13 cellular contexts compared by ENCODE assay signal in genomic region chr7:30804078-30804661, GRCh38. TPM values are rescaled to one million over a fixed set of nuclear protein-coding genes. Genes with fewer than 3 reads are reported as not detected.
DNase-seq lines count a peak whose midpoint lies in the region; ATAC-seq, FAIRE-seq and TF ChIP-seq lines count a peak whose summit lies in the region.
"Had no signal": no experiment of that assay in that cellular context is flagged by ENCODE, and none has a peak within 500 bp of the region (broad histone marks: within the 10 kb centered on the region; RNA-seq: fewer than 3 reads in every experiment).

No MANE protein-coding gene starts in this region.

- FAIRE-seq in astrocyte (lab: Jason Lieb, UNC) = peak; percentile 93

- intact Hi-C loops in activated CD4-positive, alpha-beta T cell treated with anti-CD3 and anti-CD28 coated beads for 36 hours (cut with DNase I, micrococcal nuclease) = no loop called here
- intact Hi-C loops in head of caudate nucleus (cut with DNase I) = loop anchor here (5.0 to 10.0 kb wide), 2 partner anchors 171 to 318 kb away; no protein-coding TSS in a partner anchor

- H4K20me1 ChIP-seq in astrocyte (ENCODE audit: insufficient read depth, low read length) = peaks cover 18% of the 10 kb centered on the region

- ATAC-seq in upper lobe of left lung (ENCODE audit: low FRiP score in 2 of 2) = no peak
- ATAC-seq in activated CD4-positive, alpha-beta T cell treated with anti-CD3 and anti-CD28 coated beads for 36 hours = no peak

- no peaks in the 10 kb centered on the region for H3K79me2 ChIP-seq in astrocyte (ENCODE audit: insufficient read depth, low read length)

- TF ChIP-seq POLR2A in upper lobe of left lung (IDR thresholded peaks at IDR 0.05) = no peak

- H3K36me3 ChIP-seq in astrocyte (ENCODE audit: insufficient read depth, low read length) = no peaks in the 10 kb centered on the region
- H3K36me3 ChIP-seq in upper lobe of left lung = peaks cover 0 to under 1% (median 0%) of the 10 kb centered on the region in 4 donors
- H3K36me3 ChIP-seq: prostate gland, transverse colon had no signal

- no peak overlapping the region for H3K4me3 ChIP-seq in HFF-Myc (replicated peaks; ENCODE audit: low read depth, low read length)
- no peak overlapping the region for H3K4me3 ChIP-seq in astrocyte (ENCODE audit: insufficient read depth, low read depth, low read length)
- H3K4me3 ChIP-seq in upper lobe of left lung = no peak overlapping the region
- H3K4me3 ChIP-seq: prostate gland, transverse colon had no signal

- H3K9me3 ChIP-seq in astrocyte (ENCODE audit: insufficient read depth, low read depth, low read length) (no peaks in the 10 kb centered on the region), upper lobe of left lung (no peaks in the 10 kb centered on the region)
- H3K9me3 ChIP-seq: prostate gland, transverse colon had no signal

- H2AFZ ChIP-seq in astrocyte (ENCODE audit: low read depth, low read length) = no peak overlapping the region

- no peak for TF ChIP-seq CTCF in HFF-Myc (IDR thresholded peaks at IDR 0.05; ENCODE audit: low read depth, low read length, missing control alignments)
- no peak for TF ChIP-seq CTCF in astrocyte (IDR thresholded peaks at IDR 0.05; ENCODE audit: insufficient read depth, low read depth, low read length)
- no peak for TF ChIP-seq CTCF in upper lobe of left lung (IDR thresholded peaks at IDR 0.05)

- no peak for TF ChIP-seq EP300 in upper lobe of left lung (IDR thresholded peaks at IDR 0.05)

- DNase-seq in HFF-Myc (ENCODE audit: extremely low read depth, low read depth) (peak; percentile 75), astrocyte (ENCODE audit: low read depth) (peak; percentile 95), glomerular visceral epithelial cell (ENCODE audit: extremely low spot score) (peak; percentile 38), upper lobe of left lung (no peak), NCI-H2196 (lab: John Stamatoyannopoulos, UW; ENCODE audit: unreplicated experiment) (no peak), head of caudate nucleus (no peak)
- no peak for DNase-seq in activated CD4-positive, alpha-beta T cell treated with anti-CD3 and anti-CD28 coated beads for 36 hours
- DNase-seq: activated naive CD8-positive, alpha-beta T cell treated with anti-CD3 and anti-CD28 coated beads, Interleukin-2, amount 10 ng/mL, durations not matched to agents 7 days and 5 days; DMS153; NCI-H1048; NCI-H526 treated with DMSO at 0.1 percent for 48 hours; transverse colon had no signal

- peaks cover 4% of the 10 kb centered on the region for H3K9me3 Mint-ChIP-seq in astrocyte (ENCODE audit: unreplicated experiment)
- no peaks in the 10 kb centered on the region for H3K9me3 Mint-ChIP-seq in activated CD4-positive, alpha-beta T cell treated with anti-CD3 and anti-CD28 coated beads for 36 hours (ENCODE audit: low read depth)
- H3K9me3 Mint-ChIP-seq: activated naive CD8-positive, alpha-beta T cell treated with anti-CD3 and anti-CD28 coated beads, Interleukin-2, amount 10 ng/mL, durations not matched to agents 7 days and 5 days had no signal

- H3K4me1 Mint-ChIP-seq in astrocyte (ENCODE audit: low read depth, unreplicated experiment) = peaks cover 31% of the 10 kb centered on the region
- no peaks in the 10 kb centered on the region for H3K4me1 Mint-ChIP-seq in activated CD4-positive, alpha-beta T cell treated with anti-CD3 and anti-CD28 coated beads for 36 hours

- H3K27me3 ChIP-seq in astrocyte (ENCODE audit: insufficient read depth, low read length) = peaks cover 7% of the 10 kb centered on the region
- H3K27me3 ChIP-seq in upper lobe of left lung = no peaks in the 10 kb centered on the region
- H3K27me3 ChIP-seq: transverse colon had no signal

- no peak overlapping the region for H3K9ac ChIP-seq in astrocyte (ENCODE audit: low read length)

- 48 to 55% methylated on average over 3 of the region's 3 CpGs for WGBS in upper lobe of left lung, 2 donors

- no peaks in the 10 kb centered on the region for H3K27me3 Mint-ChIP-seq in astrocyte (ENCODE audit: low read depth, unreplicated experiment)
- no peaks in the 10 kb centered on the region for H3K27me3 Mint-ChIP-seq in activated CD4-positive, alpha-beta T cell treated with anti-CD3 and anti-CD28 coated beads for 36 hours
- H3K27me3 Mint-ChIP-seq: activated naive CD8-positive, alpha-beta T cell treated with anti-CD3 and anti-CD28 coated beads, Interleukin-2, amount 10 ng/mL, durations not matched to agents 7 days and 5 days had no signal

- POLR2A ChIA-PET in activated CD4-positive, alpha-beta T cell treated with anti-CD3 and anti-CD28 coated beads for 36 hours (lab: Charles Lee) = no interaction called here

- H3K4me2 ChIP-seq in astrocyte (ENCODE audit: low read length) = peak overlapping the region; percentile 53

- H3K27ac ChIP-seq in astrocyte (ENCODE audit: low read depth, low read length) (no peak overlapping the region), upper lobe of left lung (peak overlapping the region in 3 of 4 donors; percentile 46 to 70 (median 67))
- H3K27ac ChIP-seq: prostate gland, transverse colon had no signal

- H3K4me3 Mint-ChIP-seq in astrocyte (ENCODE audit: unreplicated experiment) = no peak overlapping the region
- no peak overlapping the region for H3K4me3 Mint-ChIP-seq in activated CD4-positive, alpha-beta T cell treated with anti-CD3 and anti-CD28 coated beads for 36 hours
- H3K4me3 Mint-ChIP-seq: activated naive CD8-positive, alpha-beta T cell treated with anti-CD3 and anti-CD28 coated beads, Interleukin-2, amount 10 ng/mL, durations not matched to agents 7 days and 5 days had no signal

- CTCF ChIA-PET in activated CD4-positive, alpha-beta T cell treated with anti-CD3 and anti-CD28 coated beads for 36 hours (lab: Charles Lee) = interaction anchor here (0.7 to 1.1 kb wide), 2 partner anchors 10 to 13 kb away, joined by 4 read pairs; no protein-coding TSS in a partner anchor

- H3K4me1 ChIP-seq in astrocyte (ENCODE audit: insufficient read depth, low read length) = peaks cover 34% of the 10 kb centered on the region
- H3K4me1 ChIP-seq in upper lobe of left lung = peaks cover 18 to 29% (median 26%) of the 10 kb centered on the region in 4 donors
- H3K4me1 ChIP-seq: prostate gland had no signal

- peak overlapping the region; percentile 88 for H3K27ac Mint-ChIP-seq in astrocyte (ENCODE audit: unreplicated experiment)
- no peak overlapping the region for H3K27ac Mint-ChIP-seq in activated CD4-positive, alpha-beta T cell treated with anti-CD3 and anti-CD28 coated beads for 36 hours
- H3K27ac Mint-ChIP-seq: activated naive CD8-positive, alpha-beta T cell treated with anti-CD3 and anti-CD28 coated beads, Interleukin-2, amount 10 ng/mL, durations not matched to agents 7 days and 5 days had no signal

- H3K36me3 Mint-ChIP-seq in astrocyte (ENCODE audit: low read depth, unreplicated experiment) = no peaks in the 10 kb centered on the region
- H3K36me3 Mint-ChIP-seq in activated CD4-positive, alpha-beta T cell treated with anti-CD3 and anti-CD28 coated beads for 36 hours (ENCODE audit: low read depth) = no peaks in the 10 kb centered on the region
- H3K36me3 Mint-ChIP-seq: activated naive CD8-positive, alpha-beta T cell treated with anti-CD3 and anti-CD28 coated beads, Interleukin-2, amount 10 ng/mL, durations not matched to agents 7 days and 5 days had no signal

RNA-seq across cellular contexts. Expression of gene MINDY4, which starts 33.0 kb away (rescaled TPM):
- total RNA-seq in astrocyte = 3.8 and 4.1 TPM in 2 replicates
- total RNA-seq in upper lobe of left lung = 10 to 100 TPM in 5 of 6 donors, 1 to 10 TPM in 1; 7.7 to 43.0 (median 19.4) TPM
- total RNA-seq in activated CD4-positive, alpha-beta T cell treated with anti-CD3 and anti-CD28 coated beads for 36 hours = 1 to 10 TPM; 1.4 to 1.7 TPM

RNA-seq across cellular contexts. Expression of gene INMT, which starts 52.2 kb away (rescaled TPM):
- 0.09 TPM in 1 of 2 replicates, not detected in the other for total RNA-seq in astrocyte
- 100 to 1,000 TPM in 5 of 6 donors, 10 to 100 TPM in 1; 70.5 to 447 (median 322) TPM for total RNA-seq in upper lobe of left lung
- total RNA-seq in activated CD4-positive, alpha-beta T cell treated with anti-CD3 and anti-CD28 coated beads for 36 hours = under 1 TPM; 0.07 to 0.09 TPM

Comparison
In these comparisons a context has a peak if more than half of its experiments do, and no peak if none do; other contexts are left out.
1. DNase-seq: peak in HFF-Myc (single experiment), astrocyte (single experiment) and glomerular visceral epithelial cell (single experiment); none in upper lobe of left lung (0 of 2), activated CD4-positive, alpha-beta T cell treated with anti-CD3 and anti-CD28 coated beads for 36 hours (single experiment), NCI-H2196 (single experiment) and head of caudate nucleus (0 of 42).
2. RNA of gene INMT, which starts 52.2 kb away (total RNA-seq): 70.5 to 447 TPM in upper lobe of left lung; 0.09 TPM in astrocyte and 0.07 to 0.09 TPM in activated CD4-positive, alpha-beta T cell treated with anti-CD3 and anti-CD28 coated beads for 36 hours; every median in the first group is over 10 times any median in the second.